ENCODE assay signal across 11 cellular contexts in the genomic region with DNA sequence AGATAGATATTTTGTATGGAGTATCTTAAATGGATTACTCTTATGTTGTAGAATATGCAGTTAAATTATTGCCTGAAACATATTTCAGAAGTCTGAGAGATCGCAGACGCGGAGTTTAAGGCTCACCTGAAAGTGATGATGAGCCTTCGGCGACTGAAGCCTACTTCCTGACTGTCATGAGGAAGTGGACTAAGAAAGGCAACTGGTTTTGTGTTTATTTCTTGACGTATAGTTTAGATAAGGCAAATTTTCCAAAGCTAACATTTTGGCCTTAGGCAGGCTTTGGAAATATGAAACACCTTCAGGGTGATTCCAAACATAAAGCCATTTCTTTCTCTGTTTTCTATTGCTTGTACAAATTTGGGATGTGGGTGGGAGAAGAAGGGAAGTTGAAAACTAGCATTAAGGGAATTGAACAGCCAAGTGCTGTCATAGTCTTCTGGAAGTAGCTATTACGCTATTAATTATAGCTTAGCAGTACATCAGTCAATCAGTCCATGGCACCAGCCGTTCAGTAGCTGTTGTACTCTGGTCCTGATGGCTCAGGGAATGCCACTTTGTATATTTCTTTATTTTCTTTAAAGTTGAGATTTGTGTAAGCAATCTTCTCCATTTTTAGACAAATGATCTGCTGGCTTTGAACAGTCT. TPM values are rescaled to one million over a fixed set of nuclear protein-coding genes. Genes with fewer than 3 reads are reported as not detected.
DNase-seq lines count a peak whose midpoint lies in the region; ATAC-seq, FAIRE-seq and TF ChIP-seq lines count a peak whose summit lies in the region.
"Had no signal": no experiment of that assay in that cellular context is flagged by ENCODE, and none has a peak within 500 bp of the region (broad histone marks: within the 10 kb centered on the region; RNA-seq: fewer than 3 reads in every experiment).

No MANE protein-coding gene starts in this region.

- H3K4me2 ChIP-seq in astrocyte (ENCODE audit: low read length) = peak overlapping the region; percentile 83

- no peak overlapping the region for H3K27ac ChIP-seq in astrocyte (ENCODE audit: low read depth, low read length)
- H3K27ac ChIP-seq in spleen = no peak overlapping the region

- CTCF ChIA-PET in Calu3 (lab: Charles Lee) = no interaction called here

- no peaks in the 10 kb centered on the region for H3K79me2 ChIP-seq in astrocyte (ENCODE audit: insufficient read depth, low read length)

- ATAC-seq in natural killer cell = no peak
- no peak for ATAC-seq in GM21576 (IDR thresholded peaks at IDR 0.05; ENCODE audit: unreplicated experiment)
- ATAC-seq: mucosa of descending colon had no signal

- H3K4me1 Mint-ChIP-seq in Calu3 (ENCODE audit: low read depth, unreplicated experiment) (peaks cover 35% of the 10 kb centered on the region), astrocyte (ENCODE audit: low read depth, unreplicated experiment) (no peaks in the 10 kb centered on the region), natural killer cell (peaks cover 12 to 16% of the 10 kb centered on the region in 2 donors)

- H3K27me3 Mint-ChIP-seq in Calu3 (ENCODE audit: unreplicated experiment) (peaks cover 31% of the 10 kb centered on the region), astrocyte (ENCODE audit: low read depth, unreplicated experiment) (peaks cover 16% of the 10 kb centered on the region), natural killer cell (ENCODE audit: low read depth in 2 of 2) (peaks cover 30 to 34% of the 10 kb centered on the region in 2 donors)

- H3K27me3 ChIP-seq in astrocyte (ENCODE audit: insufficient read depth, low read length) (peaks cover 15% of the 10 kb centered on the region), spleen (replicated peaks in 1 of 7) (peaks cover 0 to 50% (median 10%) of the 10 kb centered on the region in 7 donors)

- 71 to 80% (median 72%) methylated on average over 8 of the region's 8 CpGs for WGBS in spleen, 5 donors

- no TSS peak for BruUV-seq in Calu3 (replicated peaks; lab: Mats Ljungman, UMichigan)

- H3K4me3 ChIP-seq in LNCaP clone FGC (ENCODE audit: low read depth, low read length) = peak overlapping the region; percentile 55
- H3K4me3 ChIP-seq in astrocyte (ENCODE audit: insufficient read depth, low read depth, low read length) = no peak overlapping the region
- no peak overlapping the region for H3K4me3 ChIP-seq in spleen
- H3K4me3 ChIP-seq: mucosa of descending colon had no signal

- DNase-seq in Calu3 (no peak), LNCaP clone FGC (ENCODE audit: low read depth) (no peak), astrocyte (ENCODE audit: low read depth) (no peak), natural killer cell (no peak), spleen (no peak), AG20443 (ENCODE audit: low spot score) (no peak), NCI-H1048 (lab: John Stamatoyannopoulos, UW) (no peak)
- DNase-seq: HCEC 1CT, mucosa of descending colon, NCI-H226 had no signal

- no peak for TF ChIP-seq POLR2A in spleen (IDR thresholded peaks at IDR 0.05)

- H3K4me1 ChIP-seq in astrocyte (ENCODE audit: insufficient read depth, low read length) (peaks cover 4% of the 10 kb centered on the region), spleen (peaks cover 4 to 27% (median 19%) of the 10 kb centered on the region in 6 donors)

- no peaks in the 10 kb centered on the region for H3K9me3 Mint-ChIP-seq in Calu3 (ENCODE audit: low read depth, unreplicated experiment)
- no peaks in the 10 kb centered on the region for H3K9me3 Mint-ChIP-seq in astrocyte (ENCODE audit: unreplicated experiment)
- no peaks in the 10 kb centered on the region for H3K9me3 Mint-ChIP-seq in natural killer cell

- TF ChIP-seq CTCF in Calu3 (IDR thresholded peaks at IDR 0.05; ENCODE audit: unreplicated experiment) (no peak), LNCaP clone FGC (IDR thresholded peaks at IDR 0.05; ENCODE audit: control insufficient read depth, extremely low read depth, insufficient read depth) (no peak), astrocyte (IDR thresholded peaks at IDR 0.05; ENCODE audit: insufficient read depth, low read depth, low read length) (no peak), natural killer cell (IDR thresholded peaks at IDR 0.05) (no peak), spleen (IDR thresholded peaks at IDR 0.05 in 8 of 11, conservative IDR thresholded peaks at IDR 0.05 in 3 of 11) (no peak)

- no peak overlapping the region for H3K9ac ChIP-seq in astrocyte (ENCODE audit: low read length)

- FAIRE-seq in astrocyte (lab: Jason Lieb, UNC) = no peak

- intact Hi-C loops in Calu3 (cut with micrococcal nuclease; ENCODE audit: unreplicated experiment) (no loop called here), natural killer cell (cut with micrococcal nuclease) (no loop called here), spleen (cut with DNase I; ENCODE audit: low total_unique reads) (loop anchor here (10.0 kb wide), 1 partner anchor 138 kb away; no protein-coding TSS in a partner anchor)

- no peak overlapping the region for H2AFZ ChIP-seq in astrocyte (ENCODE audit: low read depth, low read length)

- H4K20me1 ChIP-seq in astrocyte (ENCODE audit: insufficient read depth, low read length) = no peaks in the 10 kb centered on the region

- H3K27ac Mint-ChIP-seq in Calu3 (ENCODE audit: unreplicated experiment) = no peak overlapping the region
- no peak overlapping the region for H3K27ac Mint-ChIP-seq in astrocyte (ENCODE audit: unreplicated experiment)
- H3K27ac Mint-ChIP-seq in natural killer cell = no peak overlapping the region

- H3K36me3 ChIP-seq in astrocyte (ENCODE audit: insufficient read depth, low read length) = no peaks in the 10 kb centered on the region
- H3K36me3 ChIP-seq in spleen = no peaks in the 10 kb centered on the region

- H3K9me3 ChIP-seq in astrocyte (ENCODE audit: insufficient read depth, low read depth, low read length) = no peaks in the 10 kb centered on the region
- no peaks in the 10 kb centered on the region for H3K9me3 ChIP-seq in spleen
- H3K9me3 ChIP-seq: mucosa of descending colon had no signal

- peaks cover 29% of the 10 kb centered on the region for H3K36me3 Mint-ChIP-seq in Calu3 (ENCODE audit: insufficient read depth, unreplicated experiment)
- no peaks in the 10 kb centered on the region for H3K36me3 Mint-ChIP-seq in astrocyte (ENCODE audit: low read depth, unreplicated experiment)
- H3K36me3 Mint-ChIP-seq in natural killer cell = no peaks in the 10 kb centered on the region

- H3K4me3 Mint-ChIP-seq in Calu3 (ENCODE audit: low read depth, unreplicated experiment) (peak overlapping the region; percentile 67), astrocyte (ENCODE audit: unreplicated experiment) (peak overlapping the region; percentile 83), natural killer cell (peak overlapping the region; percentile 60)

RNA-seq across cellular contexts. Expression of gene GRHL1, which starts 1.5 kb away (rescaled TPM):
- total RNA-seq in Calu3 (2022) = 9.0 and 11.7 TPM in 2 replicates
- 2.5 and 4.1 TPM in 2 replicates for total RNA-seq in astrocyte
- total RNA-seq in natural killer cell = 1 to 10 TPM; 1.6 to 3.6 (median 3.2) TPM
- 1 to 10 TPM; 1.0 to 3.0 (median 1.6) TPM for total RNA-seq in spleen
- polyA plus RNA-seq in spleen = under 1 TPM; 0.20 to 0.64 (median 0.53) TPM
